ENCODE assay signal across 14 cellular contexts in genomic region chr1:233081686-233082085, GRCh38.
DNase-seq lines count a peak whose midpoint lies in the region; ATAC-seq, FAIRE-seq and TF ChIP-seq lines count a peak whose summit lies in the region.
"Had no signal": no experiment of that assay in that cellular context is flagged by ENCODE, and none has a peak within 500 bp of the region (broad histone marks: within the 10 kb centered on the region; RNA-seq: fewer than 3 reads in every experiment).

No MANE protein-coding gene starts in this region.

- TF ChIP-seq CTCF in HL-60 (IDR thresholded peaks at IDR 0.05; ENCODE audit: insufficient read depth, low read length) (no peak), astrocyte (IDR thresholded peaks at IDR 0.05; ENCODE audit: insufficient read depth, low read depth, low read length) (no peak), kidney (IDR thresholded peaks at IDR 0.05; ENCODE audit: borderline replicate concordance, extremely low read depth, insufficient read depth) (no peak), mucosa of descending colon (IDR thresholded peaks at IDR 0.05) (no peak), lower leg skin (IDR thresholded peaks at IDR 0.05) (no peak)

- H3K27ac ChIP-seq in HL-60 (replicated peaks), result peak overlapping the region; percentile 78
- no peak overlapping the region for H3K27ac ChIP-seq in astrocyte (ENCODE audit: low read depth, low read length)
- H3K27ac ChIP-seq in kidney (ENCODE audit: low read depth in 2 of 2, low read length in 2 of 2), result no peak overlapping the region

- intact Hi-C loops in kidney (cut with DNase I) (no loop called here), mucosa of descending colon (cut with DNase I, micrococcal nuclease) (no loop called here), lower leg skin (cut with DNase I; ENCODE audit: low total_unique reads) (no loop called here)

- no peak overlapping the region for H3K4me3 Mint-ChIP-seq in astrocyte (ENCODE audit: unreplicated experiment)
- H3K4me3 Mint-ChIP-seq: activated naive CD4-positive, alpha-beta T cell treated with anti-CD3 and anti-CD28 coated beads for 36 hours had no signal

- peaks cover 3% of the 10 kb centered on the region for H3K9me3 Mint-ChIP-seq in astrocyte (ENCODE audit: unreplicated experiment)
- H3K9me3 Mint-ChIP-seq: activated naive CD4-positive, alpha-beta T cell treated with anti-CD3 and anti-CD28 coated beads for 36 hours had no signal

- no peak for FAIRE-seq in astrocyte (lab: Jason Lieb, UNC)
- FAIRE-seq in kidney (lab: Jason Lieb, UNC), result no peak
- FAIRE-seq: colon, GM12892 had no signal

- DNase-seq in AML-193 (lab: John Stamatoyannopoulos, UW) (peak; percentile 27 to 41), HL-60 (ENCODE audit: low read depth in 1 of 2, low spot score in 1 of 2) (peak; percentile 14 to 39), astrocyte (ENCODE audit: low read depth) (no peak), kidney (peak; percentile 55), mucosa of descending colon (no peak), lower leg skin (ENCODE audit: low spot score in 2 of 2) (no peak), DMS 273 (lab: John Stamatoyannopoulos, UW; ENCODE audit: unreplicated experiment) (no peak)
- DNase-seq in activated effector memory CD4-positive, alpha-beta T cell treated with Interleukin-2 at 50 U/mL for 16 hours, result no peak
- DNase-seq: activated naive CD4-positive, alpha-beta T cell treated with anti-CD3 and anti-CD28 coated beads for 36 hours; DMS53; stimulated activated CD4-positive, alpha-beta T cell treated with anti-CD3 and anti-CD28 coated beads, Interleukin-4, amount 100 ng/mL, for 24 hours; stimulated activated naive CD4-positive, alpha-beta T cell had no signal

- no peak for TF ChIP-seq POLR2A in lower leg skin (IDR thresholded peaks at IDR 0.05)

- H3K4me1 Mint-ChIP-seq in astrocyte (ENCODE audit: low read depth, unreplicated experiment), result peaks cover 8% of the 10 kb centered on the region

- 50 to 67% methylated on average over 1 of the region's 1 CpG for WGBS in lower leg skin, 2 donors

- peak overlapping the region; percentile 23 for H3K27ac Mint-ChIP-seq in astrocyte (ENCODE audit: unreplicated experiment)
- H3K27ac Mint-ChIP-seq: activated naive CD4-positive, alpha-beta T cell treated with anti-CD3 and anti-CD28 coated beads for 36 hours had no signal

- H4K20me1 ChIP-seq in astrocyte (ENCODE audit: insufficient read depth, low read length), result no peaks in the 10 kb centered on the region

- no peak overlapping the region for H3K4me3 ChIP-seq in HL-60 (replicated peaks; ENCODE audit: insufficient read depth, low read length)
- H3K4me3 ChIP-seq in astrocyte (ENCODE audit: insufficient read depth, low read depth, low read length), result no peak overlapping the region
- no peak overlapping the region for H3K4me3 ChIP-seq in kidney (ENCODE audit: low read length in 2 of 2)
- H3K4me3 ChIP-seq in mucosa of descending colon, result no peak overlapping the region
- H3K4me3 ChIP-seq in lower leg skin (ENCODE audit: low read depth, poor library complexity, severe bottlenecking), result no peak overlapping the region

- H3K9ac ChIP-seq in astrocyte (ENCODE audit: low read length) (no peak overlapping the region), kidney (ENCODE audit: low read length in 2 of 2) (no peak overlapping the region)

- H3K27me3 ChIP-seq in HL-60 (ENCODE audit: insufficient read depth, poor library complexity, severe bottlenecking) (no peaks in the 10 kb centered on the region), astrocyte (ENCODE audit: insufficient read depth, low read length) (no peaks in the 10 kb centered on the region)

- H3K79me2 ChIP-seq in astrocyte (ENCODE audit: insufficient read depth, low read length), result no peaks in the 10 kb centered on the region

- H3K4me2 ChIP-seq in astrocyte (ENCODE audit: low read length), result no peak overlapping the region

- no peaks in the 10 kb centered on the region for H3K27me3 Mint-ChIP-seq in astrocyte (ENCODE audit: low read depth, unreplicated experiment)

- H3K9me3 ChIP-seq in astrocyte (ENCODE audit: insufficient read depth, low read depth, low read length) (no peaks in the 10 kb centered on the region), kidney (ENCODE audit: control insufficient read depth in 1 of 2, low read length in 2 of 2) (no peaks in the 10 kb centered on the region), mucosa of descending colon (no peaks in the 10 kb centered on the region)

- H3K36me3 Mint-ChIP-seq in astrocyte (ENCODE audit: low read depth, unreplicated experiment), result peaks cover 7% of the 10 kb centered on the region

- H3K4me1 ChIP-seq in astrocyte (ENCODE audit: insufficient read depth, low read length), result no peaks in the 10 kb centered on the region
- H3K4me1 ChIP-seq in kidney (ENCODE audit: control insufficient read depth in 1 of 2, insufficient read depth in 1 of 2, low read depth in 1 of 2, low read length in 2 of 2), result no peaks in the 10 kb centered on the region
- H3K4me1 ChIP-seq in mucosa of descending colon (ENCODE audit: low read depth), result no peaks in the 10 kb centered on the region

- H3K36me3 ChIP-seq in astrocyte (ENCODE audit: insufficient read depth, low read length) (no peaks in the 10 kb centered on the region), kidney (ENCODE audit: control insufficient read depth in 1 of 2, insufficient read depth in 2 of 2, low read length in 2 of 2) (no peaks in the 10 kb centered on the region), mucosa of descending colon (ENCODE audit: low read depth) (no peaks in the 10 kb centered on the region)

- H2AFZ ChIP-seq in astrocyte (ENCODE audit: low read depth, low read length), result no peak overlapping the region

- no peak for ATAC-seq in mucosa of descending colon

Comparison
In these comparisons a context has a peak if more than half of its experiments do, and no peak if none do; other contexts are left out.
1. DNase-seq: peak in AML-193 (2 of 2), HL-60 (2 of 2) and kidney (single experiment); none in astrocyte (single experiment), activated effector memory CD4-positive, alpha-beta T cell treated with Interleukin-2 at 50 U/mL for 16 hours (single experiment), mucosa of descending colon (0 of 3), lower leg skin (0 of 2) and DMS 273 (single experiment).